11 cellular contexts compared by ENCODE assay signal in the genomic region with DNA sequence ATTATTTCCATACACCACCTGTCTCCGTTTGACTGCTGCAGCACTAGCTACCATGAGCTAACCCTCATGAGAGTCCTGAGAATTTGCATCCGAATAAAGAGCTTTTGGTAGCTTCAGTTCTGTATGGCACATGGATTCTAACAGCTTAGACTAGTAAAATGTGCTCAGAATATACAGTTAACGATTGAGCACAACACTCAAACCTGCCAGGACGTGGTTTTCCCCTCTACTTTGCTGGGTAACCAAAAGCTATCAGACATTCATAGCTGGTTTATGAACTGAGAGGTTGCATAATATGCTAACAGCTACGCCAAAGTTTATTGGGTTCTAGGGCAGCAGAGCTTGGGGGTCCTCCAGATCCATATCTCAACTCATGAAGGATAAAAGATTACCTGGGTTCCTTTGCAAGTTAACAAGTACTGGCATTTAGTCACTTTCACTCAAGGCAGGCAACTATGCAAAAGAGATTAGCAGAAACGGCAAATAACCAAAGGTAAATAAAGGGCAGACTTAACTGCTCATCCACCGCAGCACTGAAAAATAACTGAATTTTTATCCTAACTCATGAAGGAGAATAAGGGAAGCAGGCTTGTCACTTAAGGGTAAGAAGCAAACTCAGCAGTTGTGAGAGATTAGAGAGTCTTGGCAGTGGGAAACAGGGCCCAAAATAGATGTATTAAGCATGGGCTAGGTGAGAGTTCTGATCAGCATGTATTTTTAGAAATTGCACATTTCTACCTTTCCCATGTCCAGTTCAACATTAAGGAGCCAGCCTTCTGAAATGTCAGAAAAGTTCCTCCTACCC. TPM values are rescaled to one million over a fixed set of nuclear protein-coding genes. Genes with fewer than 3 reads are reported as not detected.
DNase-seq lines count a peak whose midpoint lies in the region; ATAC-seq and TF ChIP-seq lines count a peak whose summit lies in the region.
"Had no signal": no experiment of that assay in that cellular context is flagged by ENCODE, and none has a peak within 500 bp of the region (broad histone marks: within the 10 kb centered on the region; RNA-seq: fewer than 3 reads in every experiment).

No MANE protein-coding gene starts in this region.

- H3K4me3 Mint-ChIP-seq in activated CD4-positive, alpha-beta memory T cell treated with anti-CD3 and anti-CD28 coated beads for 36 hours = no peak overlapping the region
- no peak overlapping the region for H3K4me3 Mint-ChIP-seq in mesothelial cell of epicardium

- CTCF ChIA-PET in activated CD4-positive, alpha-beta memory T cell treated with anti-CD3 and anti-CD28 coated beads for 36 hours (lab: Charles Lee) = interaction anchor here (0.9 to 2.5 kb wide), 3 partner anchors 20 to 167 kb away, joined by 3 to 6 read pairs (median 3); no protein-coding TSS in a partner anchor

- peaks cover 49% of the 10 kb centered on the region for H3K4me1 ChIP-seq in vagina

- no peaks in the 10 kb centered on the region for H3K9me3 ChIP-seq in vagina
- H3K9me3 ChIP-seq: body of pancreas had no signal

- no peaks in the 10 kb centered on the region for H3K27me3 Mint-ChIP-seq in activated CD4-positive, alpha-beta memory T cell treated with anti-CD3 and anti-CD28 coated beads for 36 hours
- no peaks in the 10 kb centered on the region for H3K27me3 Mint-ChIP-seq in mesothelial cell of epicardium (ENCODE audit: low read depth)

- no peak for TF ChIP-seq POLR2A in vagina (IDR thresholded peaks at IDR 0.05)

- TF ChIP-seq CTCF in GM10266 (IDR thresholded peaks at IDR 0.05; ENCODE audit: control insufficient read depth, insufficient read depth, low read depth, missing control alignments) = no peak
- TF ChIP-seq CTCF in mesothelial cell of epicardium (IDR thresholded peaks at IDR 0.05; ENCODE audit: unreplicated experiment) = no peak
- TF ChIP-seq CTCF in vagina (IDR thresholded peaks at IDR 0.05) = no peak

- H3K27me3 ChIP-seq in vagina = no peaks in the 10 kb centered on the region
- H3K27me3 ChIP-seq: body of pancreas had no signal

- intact Hi-C loops in activated CD4-positive, alpha-beta memory T cell treated with anti-CD3 and anti-CD28 coated beads for 36 hours (cut with micrococcal nuclease) = no loop called here
- intact Hi-C loops in vagina (cut with DNase I) = no loop called here

- no peaks in the 10 kb centered on the region for H3K9me3 Mint-ChIP-seq in activated CD4-positive, alpha-beta memory T cell treated with anti-CD3 and anti-CD28 coated beads for 36 hours
- no peaks in the 10 kb centered on the region for H3K9me3 Mint-ChIP-seq in mesothelial cell of epicardium

- H3K4me3 ChIP-seq in vagina = no peak overlapping the region
- H3K4me3 ChIP-seq: body of pancreas, lung had no signal

- ATAC-seq in HG02870 (IDR thresholded peaks at IDR 0.05; ENCODE audit: unreplicated experiment) = peak; percentile 60
- ATAC-seq: body of pancreas had no signal

- no peak overlapping the region for H3K27ac Mint-ChIP-seq in activated CD4-positive, alpha-beta memory T cell treated with anti-CD3 and anti-CD28 coated beads for 36 hours
- H3K27ac Mint-ChIP-seq in mesothelial cell of epicardium = peak overlapping the region; percentile 14

- POLR2A ChIA-PET in activated CD4-positive, alpha-beta memory T cell treated with anti-CD3 and anti-CD28 coated beads for 36 hours (lab: Charles Lee) = no interaction called here

- H3K27ac ChIP-seq in vagina = no peak overlapping the region

- DNase-seq in GM10266 (ENCODE audit: extremely low spot score) (peak; percentile 28), mesothelial cell of epicardium (ENCODE audit: low spot score in 2 of 2, unreplicated experiment in 2 of 2) (no peak), A172 (ENCODE audit: low spot score) (no peak), NCI-H774 (lab: John Stamatoyannopoulos, UW) (no peak), vagina (ENCODE audit: extremely low spot score in 2 of 2) (no peak)
- peak; percentile 21 for DNase-seq in activated CD4-positive, alpha-beta memory T cell treated with anti-CD3 and anti-CD28 coated beads for 36 hours
- no peak for DNase-seq in stimulated activated naive CD4-positive, alpha-beta T cell treated with Interleukin-2 at 50 U/mL for 16 hours (lab: John Stamatoyannopoulos, UW)
- DNase-seq: body of pancreas; stimulated activated CD8-positive, alpha-beta memory T cell treated with anti-CD3 and anti-CD28 coated beads, Interleukin-4, amount 100 ng/mL, for 48 hours had no signal

- H3K36me3 ChIP-seq in vagina = no peaks in the 10 kb centered on the region

- no peaks in the 10 kb centered on the region for H3K36me3 Mint-ChIP-seq in activated CD4-positive, alpha-beta memory T cell treated with anti-CD3 and anti-CD28 coated beads for 36 hours
- H3K36me3 Mint-ChIP-seq in mesothelial cell of epicardium = no peaks in the 10 kb centered on the region

- H3K4me1 Mint-ChIP-seq in activated CD4-positive, alpha-beta memory T cell treated with anti-CD3 and anti-CD28 coated beads for 36 hours (ENCODE audit: low read depth) = peaks cover 39% of the 10 kb centered on the region
- peaks cover 23% of the 10 kb centered on the region for H3K4me1 Mint-ChIP-seq in mesothelial cell of epicardium

RNA-seq across cellular contexts. Expression of a gene that starts 29.4 kb away (rescaled TPM):
- 10 to 100 TPM; 12.7 to 13.4 TPM for total RNA-seq in activated CD4-positive, alpha-beta memory T cell treated with anti-CD3 and anti-CD28 coated beads for 36 hours
- total RNA-seq in mesothelial cell of epicardium (32.7 to 33.3 TPM (median 33.2 TPM) in 3 replicates), vagina (27.0 TPM)
- 12.8 and 13.1 TPM in 2 replicates for total RNA-seq in A172 (2014; rRNA removed; shearing (Covaris generic))

Comparison
In these comparisons a context has a peak if more than half of its experiments do, and no peak if none do; other contexts are left out.
1. DNase-seq: peak in GM10266 (single experiment) and activated CD4-positive, alpha-beta memory T cell treated with anti-CD3 and anti-CD28 coated beads for 36 hours (single experiment); none in mesothelial cell of epicardium (0 of 2), A172 (single experiment), NCI-H774 (single experiment), vagina (0 of 2) and stimulated activated naive CD4-positive, alpha-beta T cell treated with Interleukin-2 at 50 U/mL for 16 hours (single experiment).